ENCODE assay signal across 9 cellular contexts in genomic region chr12:40104461-40105264, GRCh38. TPM values are rescaled to one million over a fixed set of nuclear protein-coding genes. Genes with fewer than 3 reads are reported as not detected.
DNase-seq lines count a peak whose midpoint lies in the region; ATAC-seq and TF ChIP-seq lines count a peak whose summit lies in the region.
"Had no signal": no experiment of that assay in that cellular context is flagged by ENCODE, and none has a peak within 500 bp of the region (broad histone marks: within the 10 kb centered on the region; RNA-seq: fewer than 3 reads in every experiment).

No MANE protein-coding gene starts in this region.

- no peak overlapping the region for H3K27ac Mint-ChIP-seq in activated T-cell treated with anti-CD3 and anti-CD28 coated beads, Interleukin-2, amount 50 U/mL, for 72 hours

- H2AFZ ChIP-seq in SU-DHL-6 (ENCODE audit: low read depth, low read length, severe bottlenecking) = peak overlapping the region; percentile 96

- no peaks in the 10 kb centered on the region for H3K9me3 Mint-ChIP-seq in activated T-cell treated with anti-CD3 and anti-CD28 coated beads, Interleukin-2, amount 50 U/mL, for 72 hours

- peak overlapping the region; percentile 88 for H3K4me2 ChIP-seq in SU-DHL-6 (ENCODE audit: low read depth, low read length, poor library complexity, severe bottlenecking)

- peaks cover 29% of the 10 kb centered on the region for H3K27me3 Mint-ChIP-seq in activated T-cell treated with anti-CD3 and anti-CD28 coated beads, Interleukin-2, amount 50 U/mL, for 72 hours (ENCODE audit: low read depth)

- no peaks in the 10 kb centered on the region for H3K9me2 ChIP-seq in SU-DHL-6 (replicated peaks; ENCODE audit: insufficient read depth, low read length)

- peaks cover 10% of the 10 kb centered on the region for H3F3A ChIP-seq in SU-DHL-6 (ENCODE audit: insufficient read depth)

- peak overlapping the region; percentile 91 for H3K4me3 ChIP-seq in SU-DHL-6 (ENCODE audit: insufficient read depth, low read length, poor library complexity, severe bottlenecking)
- H3K4me3 ChIP-seq in fibroblast of the aortic adventitia (ENCODE audit: low read depth, low read length) = peak overlapping the region; percentile 82
- peak overlapping the region; percentile 68 for H3K4me3 ChIP-seq in retinal pigment epithelial cell (ENCODE audit: low read length)

- peaks cover 0 to 1% of the 10 kb centered on the region in 2 donors for H3K36me3 Mint-ChIP-seq in activated T-cell treated with anti-CD3 and anti-CD28 coated beads, Interleukin-2, amount 50 U/mL, for 72 hours (ENCODE audit: insufficient read depth in 2 of 2)

- no peak for DNase-seq in activated T-cell treated with anti-CD3 and anti-CD28 coated beads, Interleukin-2, amount 50 U/mL, for 72 hours
- DNase-seq in activated T-cell treated with anti-CD3 and anti-CD28 coated beads for 4 hours = no peak
- DNase-seq in fibroblast of the aortic adventitia (ENCODE audit: low read depth) = peak; percentile 6
- DNase-seq in retinal pigment epithelial cell (ENCODE audit: low read depth) = no peak
- DNase-seq in stimulated activated CD4-positive, alpha-beta T cell treated with anti-CD3 and anti-CD28 coated beads, Interleukin-2, amount 100 ng/mL, for 24 hours = no peak
- DNase-seq in NCI-H1694 (lab: John Stamatoyannopoulos, UW) = no peak
- DNase-seq in AML-193 (lab: John Stamatoyannopoulos, UW) = no peak

- no peaks in the 10 kb centered on the region for H3K27me3 ChIP-seq in SU-DHL-6 (ENCODE audit: low read length)

- H3K27ac ChIP-seq in SU-DHL-6 (ENCODE audit: low read depth, low read length) = no peak overlapping the region
- H3K27ac ChIP-seq: epithelial cell of prostate had no signal

- H3K9ac ChIP-seq in SU-DHL-6 (ENCODE audit: low read length) = peak overlapping the region; percentile 91

- H3K9me3 ChIP-seq in SU-DHL-6 (ENCODE audit: insufficient read depth, low read length) = no peaks in the 10 kb centered on the region

- no peaks in the 10 kb centered on the region for H3K36me3 ChIP-seq in SU-DHL-6 (ENCODE audit: low read length)

- no peaks in the 10 kb centered on the region for H3K79me2 ChIP-seq in SU-DHL-6 (ENCODE audit: insufficient read depth, low read length)

- no peaks in the 10 kb centered on the region for H4K20me1 ChIP-seq in SU-DHL-6 (ENCODE audit: low read depth, low read length)

- peaks cover 53% of the 10 kb centered on the region for H3K4me1 Mint-ChIP-seq in activated T-cell treated with anti-CD3 and anti-CD28 coated beads, Interleukin-2, amount 50 U/mL, for 72 hours (ENCODE audit: low read depth)

- ATAC-seq in activated T-cell treated with anti-CD3 and anti-CD28 coated beads, Interleukin-2, amount 50 U/mL, for 72 hours (replicated peaks in 1 of 2) = no peak

- TF ChIP-seq CTCF in SU-DHL-6 (IDR thresholded peaks at IDR 0.05; ENCODE audit: insufficient read depth, low read length, poor library complexity, severe bottlenecking) (no peak), fibroblast of the aortic adventitia (IDR thresholded peaks at IDR 0.05; ENCODE audit: insufficient read depth, low read length) (no peak), retinal pigment epithelial cell (conservative IDR thresholded peaks at IDR 0.05; ENCODE audit: low read depth, low read length) (no peak)

- H3K4me3 Mint-ChIP-seq in activated T-cell treated with anti-CD3 and anti-CD28 coated beads, Interleukin-2, amount 50 U/mL, for 72 hours = peak overlapping the region; percentile 84 to 85

RNA-seq across cellular contexts. Expression of gene SLC2A13, which starts 1.2 kb away (rescaled TPM):
- 1 to 10 TPM; 3.0 to 5.8 TPM for total RNA-seq in activated T-cell treated with anti-CD3 and anti-CD28 coated beads, Interleukin-2, amount 50 U/mL, for 72 hours
- 9.4 and 16.6 TPM in 2 replicates for total RNA-seq in fibroblast of the aortic adventitia (ENCODE audit: low replicate concordance)
